Comparison of ENCODE assay signal across 26 cellular contexts in genomic region chr11:130947058-130947457, GRCh38. TPM values are rescaled to one million over a fixed set of nuclear protein-coding genes. Genes with fewer than 3 reads are reported as not detected.
DNase-seq lines count a peak whose midpoint lies in the region; ATAC-seq, FAIRE-seq and TF ChIP-seq lines count a peak whose summit lies in the region.
"Had no signal": no experiment of that assay in that cellular context is flagged by ENCODE, and none has a peak within 500 bp of the region (broad histone marks: within the 10 kb centered on the region; RNA-seq: fewer than 3 reads in every experiment).

No MANE protein-coding gene starts in this region.

- no peaks in the 10 kb centered on the region for H3K27me3 ChIP-seq in RWPE2 (ENCODE audit: insufficient read depth, poor library complexity, severe bottlenecking)
- no peaks in the 10 kb centered on the region for H3K27me3 ChIP-seq in mammary epithelial cell (ENCODE audit: insufficient read depth, low read length)
- no peaks in the 10 kb centered on the region for H3K27me3 ChIP-seq in keratinocyte (ENCODE audit: control insufficient read depth, extremely low read depth, insufficient read depth, low read length)
- no peaks in the 10 kb centered on the region for H3K27me3 ChIP-seq in lower lobe of right lung (ENCODE audit: low read depth)
- H3K27me3 ChIP-seq: BE2C; BLaER1 treated with 17β-estradiol and CSF1 and Interleukin-3, amounts not matched to agents 10 nM and 100 nM had no signal

- TF ChIP-seq CTCF in RWPE2 (IDR thresholded peaks at IDR 0.05; ENCODE audit: poor library complexity, severe bottlenecking) (no peak), mammary epithelial cell (conservative IDR thresholded peaks at IDR 0.05 in 1 of 2, IDR thresholded peaks at IDR 0.05 in 1 of 2; ENCODE audit: extremely low read depth in 1 of 2, insufficient read depth in 1 of 2, low read depth in 1 of 2, low read length in 2 of 2) (no peak), keratinocyte (optimal IDR thresholded peaks at IDR 0.05 in 1 of 3, IDR thresholded peaks at IDR 0.05 in 1 of 3, conservative IDR thresholded peaks at IDR 0.05 in 1 of 3; ENCODE audit: extremely low read depth in 1 of 3, insufficient read depth in 2 of 3, low read length in 3 of 3) (no peak), lower lobe of right lung (IDR thresholded peaks at IDR 0.05) (no peak)

- in situ Hi-C loops in mammary epithelial cell (cut with MboI; ENCODE audit: low sequenced_read_pairs in 2 of 2): no loop called here

- H3K9ac ChIP-seq in mammary epithelial cell (ENCODE audit: insufficient read depth, low read length) (no peak overlapping the region), keratinocyte (ENCODE audit: control insufficient read depth, extremely low read depth, insufficient read depth, low read length) (no peak overlapping the region)
- H3K9ac ChIP-seq: BLaER1 treated with 17β-estradiol and CSF1 and Interleukin-3, amounts not matched to agents 10 nM and 100 nM had no signal

- 53% methylated on average over 3 of the region's 3 CpGs for WGBS in mammary epithelial cell (ENCODE audit: low coverage, missing lambda C conversion rate)

- H3K79me2 ChIP-seq in mammary epithelial cell (ENCODE audit: insufficient read depth, low read length) (peaks cover 21% of the 10 kb centered on the region), keratinocyte (ENCODE audit: control insufficient read depth, insufficient read depth, low read length) (no peaks in the 10 kb centered on the region)

- H3K27ac ChIP-seq in RWPE2 (ENCODE audit: poor library complexity, severe bottlenecking) (peak overlapping the region; percentile 38), mammary epithelial cell (ENCODE audit: insufficient read depth, low read depth, low read length) (peak overlapping the region; percentile 91), keratinocyte (ENCODE audit: control insufficient read depth, insufficient read depth, low read length) (no peak overlapping the region), lower lobe of right lung (no peak overlapping the region)
- H3K27ac ChIP-seq: 22Rv1; BLaER1 treated with 17β-estradiol and CSF1 and Interleukin-3, amounts not matched to agents 10 nM and 100 nM had no signal

- CTCF ChIA-PET in mammary epithelial cell (lab: Charles Lee; ENCODE audit: low non-redundant PET): no interaction called here

- H3K4me1 ChIP-seq in RWPE2 (ENCODE audit: insufficient read depth, poor library complexity, severe bottlenecking) (peaks cover 18% of the 10 kb centered on the region), mammary epithelial cell (ENCODE audit: insufficient read depth, low read length) (peaks cover 42% of the 10 kb centered on the region), keratinocyte (ENCODE audit: control insufficient read depth, extremely low read depth, insufficient read depth, low read length) (peaks cover 32% of the 10 kb centered on the region), lower lobe of right lung (no peaks in the 10 kb centered on the region)
- H3K4me1 ChIP-seq: BE2C had no signal

- DNase-seq in NCI-H2171 treated with DMSO at 0.1 percent for 48 hours (lab: John Stamatoyannopoulos, UW) (peak; percentile 4), NCI-H2171 (lab: John Stamatoyannopoulos, UW) (no peak), RWPE2 (ENCODE audit: low spot score) (no peak), mammary epithelial cell (no peak), keratinocyte (ENCODE audit: low read depth, low spot score) (no peak), lower lobe of right lung (no peak), globus pallidus (ENCODE audit: low spot score) (no peak), activated T-cell treated with anti-CD3 and anti-CD28 coated beads for 4 hours (no peak)
- DNase-seq: ACHN; AML-193; BE2C; CD4-positive, alpha-beta T cell; CD8-positive, alpha-beta memory T cell; DMS 273 treated with DMSO at 0.1 percent for 48 hours; DMS79; EL; GDM1; H9 had no signal

- no peaks in the 10 kb centered on the region for H4K20me1 ChIP-seq in mammary epithelial cell (ENCODE audit: insufficient read depth, low read length)
- H4K20me1 ChIP-seq in keratinocyte (ENCODE audit: control insufficient read depth, extremely low read depth, insufficient read depth, low read length): no peaks in the 10 kb centered on the region
- H4K20me1 ChIP-seq: BLaER1 treated with 17β-estradiol and CSF1 and Interleukin-3, amounts not matched to agents 10 nM and 100 nM had no signal

- peak overlapping the region; percentile 24 for H3K4me2 ChIP-seq in mammary epithelial cell (ENCODE audit: insufficient read depth, low read depth, low read length)
- peak overlapping the region; percentile 79 for H3K4me2 ChIP-seq in keratinocyte (ENCODE audit: control insufficient read depth, extremely low read depth, insufficient read depth, low read depth, low read length)
- H3K4me2 ChIP-seq: GM23338 had no signal

- peak overlapping the region; percentile 39 for H2AFZ ChIP-seq in mammary epithelial cell (ENCODE audit: low read depth, low read length)
- H2AFZ ChIP-seq in keratinocyte (ENCODE audit: control insufficient read depth, low read length): no peak overlapping the region

- ATAC-seq in RWPE2 (ENCODE audit: low read depth) (no peak), lower lobe of right lung (no peak)
- ATAC-seq: GM12878, GM23338, HCT116 had no signal

- H3K4me3 ChIP-seq in RWPE2 (ENCODE audit: severe bottlenecking) (no peak overlapping the region), mammary epithelial cell (replicated peaks in 1 of 3; ENCODE audit: insufficient read depth in 1 of 3, low read depth in 2 of 3, low read length in 3 of 3) (peak overlapping the region in 1 of 3 experiments; percentile 45), keratinocyte (ENCODE audit: control insufficient read depth in 2 of 3, extremely low read depth in 1 of 3, insufficient read depth in 2 of 3, low read depth in 1 of 3, low read length in 3 of 3) (no peak overlapping the region), lower lobe of right lung (no peak overlapping the region)
- H3K4me3 ChIP-seq: BLaER1 treated with 17β-estradiol and CSF1 and Interleukin-3, amounts not matched to agents 10 nM and 100 nM; GM12878; GM23338 had no signal

- dilution Hi-C loops in mammary epithelial cell (cut with HindIII; ENCODE audit: low sequenced_read_pairs) (no loop called here), keratinocyte (cut with MboI; ENCODE audit: extremely low pct_ligation_motif_present, low sequenced_read_pairs) (no loop called here)

- H3K9me3 ChIP-seq in RWPE2 (ENCODE audit: severe bottlenecking) (no peaks in the 10 kb centered on the region), mammary epithelial cell (replicated peaks; ENCODE audit: insufficient read depth, low read length) (no peaks in the 10 kb centered on the region), keratinocyte (ENCODE audit: control insufficient read depth, low read depth, low read length) (no peaks in the 10 kb centered on the region), lower lobe of right lung (no peaks in the 10 kb centered on the region)
- H3K9me3 ChIP-seq: BE2C; BLaER1 treated with 17β-estradiol and CSF1 and Interleukin-3, amounts not matched to agents 10 nM and 100 nM had no signal

- BruUV-seq in mammary epithelial cell (replicated peaks; lab: Mats Ljungman, UMichigan): no TSS peak

- no peaks in the 10 kb centered on the region for H3K9me1 ChIP-seq in keratinocyte (ENCODE audit: control insufficient read depth, extremely low read depth, insufficient read depth, low read length)

- H3K36me3 ChIP-seq in RWPE2 (ENCODE audit: low read depth) (no peaks in the 10 kb centered on the region), mammary epithelial cell (ENCODE audit: insufficient read depth, low read length) (no peaks in the 10 kb centered on the region), keratinocyte (ENCODE audit: control insufficient read depth in 2 of 2, extremely low read depth in 1 of 2, insufficient read depth in 2 of 2, low read length in 2 of 2) (no peaks in the 10 kb centered on the region), lower lobe of right lung (no peaks in the 10 kb centered on the region)
- H3K36me3 ChIP-seq: BE2C; BLaER1 treated with 17β-estradiol and CSF1 and Interleukin-3, amounts not matched to agents 10 nM and 100 nM had no signal

- intact Hi-C loops in mammary epithelial cell (cut with micrococcal nuclease) (loop anchor here (5.0 kb wide), 1 partner anchor 50 kb away; no protein-coding TSS in a partner anchor), lower lobe of right lung (cut with DNase I) (no loop called here)

- peak; percentile 17 for FAIRE-seq in keratinocyte (lab: Jason Lieb, UNC)
- FAIRE-seq: A204.1, D721Med, GM12878, GM19239 had no signal

RNA-seq across cellular contexts. Expression of gene SNX19, which starts 30.8 kb away (rescaled TPM):
- total RNA-seq in mammary epithelial cell (100 to 1,000 TPM in 1 of 2 donors, 10 to 100 TPM in 1; 56.4 to 112 TPM), lower lobe of right lung (67.4 TPM)
- polyA plus RNA-seq in mammary epithelial cell (40.8 TPM), keratinocyte (25.7 to 44.0 TPM (median 29.1 TPM) in 3 replicates)
- polyA minus RNA-seq in mammary epithelial cell (82.7 TPM), keratinocyte (125 to 158 TPM (median 138 TPM) in 3 replicates)
- 11.2 TPM for polyA plus RNA-seq in keratinocyte (2011; ENCODE audit: low read depth)
- 18.5 and 26.2 TPM in 2 replicates for polyA plus RNA-seq in keratinocyte (2011; cell fraction: cytosol; rRNA removed)
- 83.1 and 92.1 TPM in 2 replicates for polyA plus RNA-seq in keratinocyte (2011; cell fraction: nucleus; rRNA removed)
- 20.9 and 29.7 TPM in 2 replicates for polyA plus RNA-seq in keratinocyte (2012; ENCODE audit: low replicate concordance)
- polyA minus RNA-seq in keratinocyte (2011; cell fraction: cytosol; rRNA and poly(A)+ RNA removed): 33.6 TPM
- 124 and 198 TPM in 2 replicates for polyA minus RNA-seq in keratinocyte (2011; cell fraction: nucleus; rRNA and poly(A)+ RNA removed)

Comparison
In these comparisons a context has a peak if more than half of its experiments do, and no peak if none do; other contexts are left out.
1. H3K27ac ChIP-seq: peak in RWPE2 (single experiment) and mammary epithelial cell (single experiment); none in keratinocyte (single experiment) and lower lobe of right lung (single experiment).